1 cellular context compared by ENCODE assay signal in the genomic region with DNA sequence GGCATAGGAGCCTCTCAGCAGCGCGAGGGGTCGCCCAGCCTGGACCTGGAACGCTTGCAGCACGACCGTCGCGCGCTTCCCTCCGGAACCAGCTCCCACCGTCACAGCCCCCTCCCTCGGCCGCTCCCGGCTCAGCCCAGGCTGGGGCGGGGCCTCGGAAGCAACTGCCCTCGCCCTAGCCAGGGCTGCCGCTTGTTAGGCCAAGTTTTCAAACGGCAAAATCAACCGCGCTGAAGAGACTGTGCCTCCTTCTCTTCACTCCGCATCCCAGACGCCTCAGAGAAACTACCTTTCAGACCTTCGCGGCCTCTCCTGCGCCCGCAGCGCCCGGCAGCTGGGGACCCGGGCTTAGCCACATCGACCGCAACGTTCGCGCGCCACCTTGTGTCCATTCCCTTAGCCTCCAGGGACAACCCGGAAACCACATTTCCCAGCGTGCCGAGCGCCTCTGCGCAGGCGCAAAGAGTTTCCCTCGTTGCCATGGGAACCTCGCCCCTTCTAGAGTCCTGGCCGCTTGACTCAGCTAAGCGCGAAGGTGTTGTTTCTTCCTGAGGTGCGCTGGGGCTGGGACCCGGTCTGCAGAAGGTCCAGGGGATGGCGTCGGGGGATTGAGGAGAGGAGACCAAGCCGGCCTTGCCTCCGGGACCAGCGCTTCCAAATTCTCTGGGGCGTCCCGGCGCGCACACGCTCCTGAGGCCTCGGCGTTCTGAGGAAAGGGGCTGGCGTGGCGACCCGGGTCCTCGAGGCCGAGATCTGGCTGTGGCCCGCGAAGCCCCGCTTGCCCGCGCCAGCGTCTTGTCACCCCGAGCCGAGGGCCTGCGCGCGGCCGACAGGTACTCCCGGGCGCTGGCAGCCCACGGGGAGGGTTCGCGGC.
A peak's percentile ranks its signal among the peaks of the same experiment; 100 is the strongest.
TF ChIP-seq lines count a peak whose summit lies in the region.

No MANE protein-coding gene starts in this region.

TF ChIP-seq in K562, 482 proteins besides CTCF, POLR2A, EP300 and RAD21 (continued from another document and continues in another):
- TF ChIP-seq, protein P1, sequence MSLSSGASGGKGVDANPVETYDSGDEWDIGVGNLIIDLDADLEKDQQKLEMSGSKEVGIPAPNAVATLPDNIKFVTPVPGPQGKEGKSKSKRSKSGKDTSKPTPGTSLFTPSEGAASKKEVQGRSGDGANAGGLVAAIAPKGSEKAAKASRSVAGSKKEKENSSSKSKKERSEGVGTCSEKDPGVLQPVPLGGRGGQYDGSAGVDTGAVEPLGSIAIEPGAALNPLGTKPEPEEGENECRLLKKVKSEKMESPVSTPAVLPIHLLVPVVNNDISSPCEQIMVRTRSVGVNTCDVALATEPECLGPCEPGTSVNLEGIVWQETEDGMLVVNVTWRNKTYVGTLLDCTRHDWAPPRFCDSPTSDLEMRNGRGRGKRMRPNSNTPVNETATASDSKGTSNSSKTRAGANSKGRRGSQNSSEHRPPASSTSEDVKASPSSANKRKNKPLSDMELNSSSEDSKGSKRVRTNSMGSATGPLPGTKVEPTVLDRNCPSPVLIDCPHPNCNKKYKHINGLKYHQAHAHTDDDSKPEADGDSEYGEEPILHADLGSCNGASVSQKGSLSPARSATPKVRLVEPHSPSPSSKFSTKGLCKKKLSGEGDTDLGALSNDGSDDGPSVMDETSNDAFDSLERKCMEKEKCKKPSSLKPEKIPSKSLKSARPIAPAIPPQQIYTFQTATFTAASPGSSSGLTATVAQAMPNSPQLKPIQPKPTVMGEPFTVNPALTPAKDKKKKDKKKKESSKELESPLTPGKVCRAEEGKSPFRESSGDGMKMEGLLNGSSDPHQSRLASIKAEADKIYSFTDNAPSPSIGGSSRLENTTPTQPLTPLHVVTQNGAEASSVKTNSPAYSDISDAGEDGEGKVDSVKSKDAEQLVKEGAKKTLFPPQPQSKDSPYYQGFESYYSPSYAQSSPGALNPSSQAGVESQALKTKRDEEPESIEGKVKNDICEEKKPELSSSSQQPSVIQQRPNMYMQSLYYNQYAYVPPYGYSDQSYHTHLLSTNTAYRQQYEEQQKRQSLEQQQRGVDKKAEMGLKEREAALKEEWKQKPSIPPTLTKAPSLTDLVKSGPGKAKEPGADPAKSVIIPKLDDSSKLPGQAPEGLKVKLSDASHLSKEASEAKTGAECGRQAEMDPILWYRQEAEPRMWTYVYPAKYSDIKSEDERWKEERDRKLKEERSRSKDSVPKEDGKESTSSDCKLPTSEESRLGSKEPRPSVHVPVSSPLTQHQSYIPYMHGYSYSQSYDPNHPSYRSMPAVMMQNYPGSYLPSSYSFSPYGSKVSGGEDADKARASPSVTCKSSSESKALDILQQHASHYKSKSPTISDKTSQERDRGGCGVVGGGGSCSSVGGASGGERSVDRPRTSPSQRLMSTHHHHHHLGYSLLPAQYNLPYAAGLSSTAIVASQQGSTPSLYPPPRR (CRISPR knock-in tag; IDR thresholded peaks at IDR 0.05; ENCODE audit: borderline replicate concordance) = no peak
- TF ChIP-seq WHSC1 (IDR thresholded peaks at IDR 0.05; ENCODE audit: low read length) = no peak
- TF ChIP-seq EHMT2 (IDR thresholded peaks at IDR 0.05) = no peak
- TF ChIP-seq, protein P2, sequence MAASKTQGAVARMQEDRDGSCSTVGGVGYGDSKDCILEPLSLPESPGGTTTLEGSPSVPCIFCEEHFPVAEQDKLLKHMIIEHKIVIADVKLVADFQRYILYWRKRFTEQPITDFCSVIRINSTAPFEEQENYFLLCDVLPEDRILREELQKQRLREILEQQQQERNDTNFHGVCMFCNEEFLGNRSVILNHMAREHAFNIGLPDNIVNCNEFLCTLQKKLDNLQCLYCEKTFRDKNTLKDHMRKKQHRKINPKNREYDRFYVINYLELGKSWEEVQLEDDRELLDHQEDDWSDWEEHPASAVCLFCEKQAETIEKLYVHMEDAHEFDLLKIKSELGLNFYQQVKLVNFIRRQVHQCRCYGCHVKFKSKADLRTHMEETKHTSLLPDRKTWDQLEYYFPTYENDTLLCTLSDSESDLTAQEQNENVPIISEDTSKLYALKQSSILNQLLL (CRISPR knock-in tag; IDR thresholded peaks at IDR 0.05; ENCODE audit: borderline replicate concordance) = no peak
- no peak for TF ChIP-seq FOXP1 (CRISPR knock-in tag; IDR thresholded peaks at IDR 0.05)
- TF ChIP-seq, protein P3, sequence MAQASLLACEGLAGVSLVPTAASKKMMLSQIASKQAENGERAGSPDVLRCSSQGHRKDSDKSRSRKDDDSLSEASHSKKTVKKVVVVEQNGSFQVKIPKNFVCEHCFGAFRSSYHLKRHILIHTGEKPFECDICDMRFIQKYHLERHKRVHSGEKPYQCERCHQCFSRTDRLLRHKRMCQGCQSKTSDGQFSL (CRISPR knock-in tag; IDR thresholded peaks at IDR 0.05) = no peak
- TF ChIP-seq, protein P3 (tag; IDR thresholded peaks at IDR 0.05) = no peak
- TF ChIP-seq, protein P4, sequence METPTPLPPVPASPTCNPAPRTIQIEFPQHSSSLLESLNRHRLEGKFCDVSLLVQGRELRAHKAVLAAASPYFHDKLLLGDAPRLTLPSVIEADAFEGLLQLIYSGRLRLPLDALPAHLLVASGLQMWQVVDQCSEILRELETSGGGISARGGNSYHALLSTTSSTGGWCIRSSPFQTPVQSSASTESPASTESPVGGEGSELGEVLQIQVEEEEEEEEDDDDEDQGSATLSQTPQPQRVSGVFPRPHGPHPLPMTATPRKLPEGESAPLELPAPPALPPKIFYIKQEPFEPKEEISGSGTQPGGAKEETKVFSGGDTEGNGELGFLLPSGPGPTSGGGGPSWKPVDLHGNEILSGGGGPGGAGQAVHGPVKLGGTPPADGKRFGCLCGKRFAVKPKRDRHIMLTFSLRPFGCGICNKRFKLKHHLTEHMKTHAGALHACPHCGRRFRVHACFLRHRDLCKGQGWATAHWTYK (CRISPR knock-in tag; IDR thresholded peaks at IDR 0.05) = 0 out of 2 replicates have a peak, but pooled peaks have one; percentile 75
- TF ChIP-seq TAF1 (IDR thresholded peaks at IDR 0.05; ENCODE audit: control insufficient read depth, extremely low read depth, insufficient read depth, low read length, severe bottlenecking) = peak; percentile 40
- no peak for TF ChIP-seq ZNF23 (CRISPR knock-in tag; IDR thresholded peaks at IDR 0.05)
- TF ChIP-seq, protein P5, sequence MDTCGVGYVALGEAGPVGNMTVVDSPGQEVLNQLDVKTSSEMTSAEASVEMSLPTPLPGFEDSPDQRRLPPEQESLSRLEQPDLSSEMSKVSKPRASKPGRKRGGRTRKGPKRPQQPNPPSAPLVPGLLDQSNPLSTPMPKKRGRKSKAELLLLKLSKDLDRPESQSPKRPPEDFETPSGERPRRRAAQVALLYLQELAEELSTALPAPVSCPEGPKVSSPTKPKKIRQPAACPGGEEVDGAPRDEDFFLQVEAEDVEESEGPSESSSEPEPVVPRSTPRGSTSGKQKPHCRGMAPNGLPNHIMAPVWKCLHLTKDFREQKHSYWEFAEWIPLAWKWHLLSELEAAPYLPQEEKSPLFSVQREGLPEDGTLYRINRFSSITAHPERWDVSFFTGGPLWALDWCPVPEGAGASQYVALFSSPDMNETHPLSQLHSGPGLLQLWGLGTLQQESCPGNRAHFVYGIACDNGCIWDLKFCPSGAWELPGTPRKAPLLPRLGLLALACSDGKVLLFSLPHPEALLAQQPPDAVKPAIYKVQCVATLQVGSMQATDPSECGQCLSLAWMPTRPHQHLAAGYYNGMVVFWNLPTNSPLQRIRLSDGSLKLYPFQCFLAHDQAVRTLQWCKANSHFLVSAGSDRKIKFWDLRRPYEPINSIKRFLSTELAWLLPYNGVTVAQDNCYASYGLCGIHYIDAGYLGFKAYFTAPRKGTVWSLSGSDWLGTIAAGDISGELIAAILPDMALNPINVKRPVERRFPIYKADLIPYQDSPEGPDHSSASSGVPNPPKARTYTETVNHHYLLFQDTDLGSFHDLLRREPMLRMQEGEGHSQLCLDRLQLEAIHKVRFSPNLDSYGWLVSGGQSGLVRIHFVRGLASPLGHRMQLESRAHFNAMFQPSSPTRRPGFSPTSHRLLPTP (IDR thresholded peaks at IDR 0.05; ENCODE audit: borderline replicate concordance, extremely low read depth, insufficient read length) = no peak
- peak; percentile 70; the same call in 1 of the 2 replicates for TF ChIP-seq ETV1 (tag; conservative IDR thresholded peaks at IDR 0.05; ENCODE audit: low read depth)
- TF ChIP-seq RBM15 (IDR thresholded peaks at IDR 0.05; ENCODE audit: insufficient read depth, low read length) = no peak
- no peak for TF ChIP-seq TCFL5 (CRISPR knock-in tag; conservative IDR thresholded peaks at IDR 0.05)
- TF ChIP-seq, protein P6, sequence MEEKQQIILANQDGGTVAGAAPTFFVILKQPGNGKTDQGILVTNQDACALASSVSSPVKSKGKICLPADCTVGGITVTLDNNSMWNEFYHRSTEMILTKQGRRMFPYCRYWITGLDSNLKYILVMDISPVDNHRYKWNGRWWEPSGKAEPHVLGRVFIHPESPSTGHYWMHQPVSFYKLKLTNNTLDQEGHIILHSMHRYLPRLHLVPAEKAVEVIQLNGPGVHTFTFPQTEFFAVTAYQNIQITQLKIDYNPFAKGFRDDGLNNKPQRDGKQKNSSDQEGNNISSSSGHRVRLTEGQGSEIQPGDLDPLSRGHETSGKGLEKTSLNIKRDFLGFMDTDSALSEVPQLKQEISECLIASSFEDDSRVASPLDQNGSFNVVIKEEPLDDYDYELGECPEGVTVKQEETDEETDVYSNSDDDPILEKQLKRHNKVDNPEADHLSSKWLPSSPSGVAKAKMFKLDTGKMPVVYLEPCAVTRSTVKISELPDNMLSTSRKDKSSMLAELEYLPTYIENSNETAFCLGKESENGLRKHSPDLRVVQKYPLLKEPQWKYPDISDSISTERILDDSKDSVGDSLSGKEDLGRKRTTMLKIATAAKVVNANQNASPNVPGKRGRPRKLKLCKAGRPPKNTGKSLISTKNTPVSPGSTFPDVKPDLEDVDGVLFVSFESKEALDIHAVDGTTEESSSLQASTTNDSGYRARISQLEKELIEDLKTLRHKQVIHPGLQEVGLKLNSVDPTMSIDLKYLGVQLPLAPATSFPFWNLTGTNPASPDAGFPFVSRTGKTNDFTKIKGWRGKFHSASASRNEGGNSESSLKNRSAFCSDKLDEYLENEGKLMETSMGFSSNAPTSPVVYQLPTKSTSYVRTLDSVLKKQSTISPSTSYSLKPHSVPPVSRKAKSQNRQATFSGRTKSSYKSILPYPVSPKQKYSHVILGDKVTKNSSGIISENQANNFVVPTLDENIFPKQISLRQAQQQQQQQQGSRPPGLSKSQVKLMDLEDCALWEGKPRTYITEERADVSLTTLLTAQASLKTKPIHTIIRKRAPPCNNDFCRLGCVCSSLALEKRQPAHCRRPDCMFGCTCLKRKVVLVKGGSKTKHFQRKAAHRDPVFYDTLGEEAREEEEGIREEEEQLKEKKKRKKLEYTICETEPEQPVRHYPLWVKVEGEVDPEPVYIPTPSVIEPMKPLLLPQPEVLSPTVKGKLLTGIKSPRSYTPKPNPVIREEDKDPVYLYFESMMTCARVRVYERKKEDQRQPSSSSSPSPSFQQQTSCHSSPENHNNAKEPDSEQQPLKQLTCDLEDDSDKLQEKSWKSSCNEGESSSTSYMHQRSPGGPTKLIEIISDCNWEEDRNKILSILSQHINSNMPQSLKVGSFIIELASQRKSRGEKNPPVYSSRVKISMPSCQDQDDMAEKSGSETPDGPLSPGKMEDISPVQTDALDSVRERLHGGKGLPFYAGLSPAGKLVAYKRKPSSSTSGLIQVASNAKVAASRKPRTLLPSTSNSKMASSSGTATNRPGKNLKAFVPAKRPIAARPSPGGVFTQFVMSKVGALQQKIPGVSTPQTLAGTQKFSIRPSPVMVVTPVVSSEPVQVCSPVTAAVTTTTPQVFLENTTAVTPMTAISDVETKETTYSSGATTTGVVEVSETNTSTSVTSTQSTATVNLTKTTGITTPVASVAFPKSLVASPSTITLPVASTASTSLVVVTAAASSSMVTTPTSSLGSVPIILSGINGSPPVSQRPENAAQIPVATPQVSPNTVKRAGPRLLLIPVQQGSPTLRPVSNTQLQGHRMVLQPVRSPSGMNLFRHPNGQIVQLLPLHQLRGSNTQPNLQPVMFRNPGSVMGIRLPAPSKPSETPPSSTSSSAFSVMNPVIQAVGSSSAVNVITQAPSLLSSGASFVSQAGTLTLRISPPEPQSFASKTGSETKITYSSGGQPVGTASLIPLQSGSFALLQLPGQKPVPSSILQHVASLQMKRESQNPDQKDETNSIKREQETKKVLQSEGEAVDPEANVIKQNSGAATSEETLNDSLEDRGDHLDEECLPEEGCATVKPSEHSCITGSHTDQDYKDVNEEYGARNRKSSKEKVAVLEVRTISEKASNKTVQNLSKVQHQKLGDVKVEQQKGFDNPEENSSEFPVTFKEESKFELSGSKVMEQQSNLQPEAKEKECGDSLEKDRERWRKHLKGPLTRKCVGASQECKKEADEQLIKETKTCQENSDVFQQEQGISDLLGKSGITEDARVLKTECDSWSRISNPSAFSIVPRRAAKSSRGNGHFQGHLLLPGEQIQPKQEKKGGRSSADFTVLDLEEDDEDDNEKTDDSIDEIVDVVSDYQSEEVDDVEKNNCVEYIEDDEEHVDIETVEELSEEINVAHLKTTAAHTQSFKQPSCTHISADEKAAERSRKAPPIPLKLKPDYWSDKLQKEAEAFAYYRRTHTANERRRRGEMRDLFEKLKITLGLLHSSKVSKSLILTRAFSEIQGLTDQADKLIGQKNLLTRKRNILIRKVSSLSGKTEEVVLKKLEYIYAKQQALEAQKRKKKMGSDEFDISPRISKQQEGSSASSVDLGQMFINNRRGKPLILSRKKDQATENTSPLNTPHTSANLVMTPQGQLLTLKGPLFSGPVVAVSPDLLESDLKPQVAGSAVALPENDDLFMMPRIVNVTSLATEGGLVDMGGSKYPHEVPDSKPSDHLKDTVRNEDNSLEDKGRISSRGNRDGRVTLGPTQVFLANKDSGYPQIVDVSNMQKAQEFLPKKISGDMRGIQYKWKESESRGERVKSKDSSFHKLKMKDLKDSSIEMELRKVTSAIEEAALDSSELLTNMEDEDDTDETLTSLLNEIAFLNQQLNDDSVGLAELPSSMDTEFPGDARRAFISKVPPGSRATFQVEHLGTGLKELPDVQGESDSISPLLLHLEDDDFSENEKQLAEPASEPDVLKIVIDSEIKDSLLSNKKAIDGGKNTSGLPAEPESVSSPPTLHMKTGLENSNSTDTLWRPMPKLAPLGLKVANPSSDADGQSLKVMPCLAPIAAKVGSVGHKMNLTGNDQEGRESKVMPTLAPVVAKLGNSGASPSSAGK (IDR thresholded peaks at IDR 0.05) = peak; percentile 75
- peak; percentile 68; the same call in 1 of the 2 replicates for TF ChIP-seq KLF6 (CRISPR knock-in tag; IDR thresholded peaks at IDR 0.05; ENCODE audit: borderline replicate concordance)
- TF ChIP-seq ZFP1 (CRISPR knock-in tag; IDR thresholded peaks at IDR 0.05) = no peak
- peak in 1 of 2 experiments; percentile 24; a peak in 1 of 4 replicates for TF ChIP-seq RCOR1 (IDR thresholded peaks at IDR 0.05; ENCODE audit: borderline replicate concordance in 1 of 2, low read depth in 2 of 2, low read length in 2 of 2)
- no peak for TF ChIP-seq MYBL2 (IDR thresholded peaks at IDR 0.05; ENCODE audit: low read depth)
- TF ChIP-seq MYBL2 (CRISPR knock-in tag; IDR thresholded peaks at IDR 0.05; ENCODE audit: borderline replicate concordance) = no peak
- no peak for TF ChIP-seq RBM34 (IDR thresholded peaks at IDR 0.05; ENCODE audit: borderline replicate concordance, insufficient read depth, low read length)
- TF ChIP-seq YBX1 (IDR thresholded peaks at IDR 0.05) = no peak
- TF ChIP-seq DIDO1 (tag; IDR thresholded peaks at IDR 0.05; ENCODE audit: low read depth) = no peak
- TF ChIP-seq HMG20A (CRISPR knock-in tag; conservative IDR thresholded peaks at IDR 0.05) = no peak
- TF ChIP-seq NCOA4 (IDR thresholded peaks at IDR 0.05; ENCODE audit: partially characterized antibody) = no peak
- TF ChIP-seq ZC3H11A (IDR thresholded peaks at IDR 0.05; ENCODE audit: low read depth, low read length) = no peak
- TF ChIP-seq ADNP (tag; IDR thresholded peaks at IDR 0.05) = no peak
- TF ChIP-seq SMARCA4 (IDR thresholded peaks at IDR 0.05) = no peak
- peak; percentile 58; the same call in 1 of the 2 replicates for TF ChIP-seq ZNF263 (CRISPR knock-in tag; IDR thresholded peaks at IDR 0.05; ENCODE audit: borderline replicate concordance)
